8 cellular contexts compared by ENCODE assay signal in genomic region chr3:53709856-53710674, GRCh38.
A peak's percentile ranks its signal among the peaks of the same experiment; 100 is the strongest.
DNase-seq lines count a peak whose midpoint lies in the region; ATAC-seq and TF ChIP-seq lines count a peak whose summit lies in the region.

No MANE protein-coding gene starts in this region.

- no peak overlapping the region for H3K4me3 ChIP-seq in HEK293 (ENCODE audit: low read depth, low read length)

- POLR2A ChIA-PET in HEK293 (lab: Yijun Ruan, JAX), result no interaction called here

- CTCF ChIA-PET in HEK293 (lab: Yijun Ruan, JAX), result interaction anchor here (0.6 to 5.7 kb wide), 29 partner anchors 10 to 834 kb away, joined by 3 to 33 read pairs (median 4); no protein-coding TSS in a partner anchor

- TF ChIP-seq CTCF in HEK293 (tag by site-specific recombination; IDR thresholded peaks at IDR 0.05), result peak; percentile 69

- DNase-seq in ELF-1 (ENCODE audit: low read depth, low spot score) (peak; percentile 92), NCI-H2196 (lab: John Stamatoyannopoulos, UW; ENCODE audit: unreplicated experiment) (peak; percentile 68), cerebellar cortex (ENCODE audit: low spot score) (peak; percentile 76), kidney glomerular epithelial cell (lab: John Stamatoyannopoulos, UW) (peak; percentile 68)
- peak; percentile 63 to 66 for DNase-seq in stimulated activated CD4-positive, alpha-beta T cell treated with anti-CD3 and anti-CD28 coated beads, Interleukin-2, amount 100 ng/mL, for 24 hours

- no peaks in the 10 kb centered on the region for H3K4me1 ChIP-seq in HEK293 (ENCODE audit: control insufficient read depth, insufficient read depth, low read length)

- no peaks in the 10 kb centered on the region for H3K36me3 ChIP-seq in HEK293 (ENCODE audit: control insufficient read depth in 2 of 2, insufficient read depth in 1 of 2, low read length in 2 of 2)

- ATAC-seq in activated CD4-positive, CD25-positive, alpha-beta regulatory T cell treated with anti-CD3 and anti-CD28 coated beads, Interleukin-2, amount 50 U/mL, for 24 hours, result peak; percentile 67 to 79
- ATAC-seq in GM18870 (IDR thresholded peaks at IDR 0.05; ENCODE audit: unreplicated experiment), result no peak

- no peak overlapping the region for H3K27ac ChIP-seq in HEK293 (ENCODE audit: extremely low read depth, low read depth, low read length)

- no peaks in the 10 kb centered on the region for H3K9me3 ChIP-seq in HEK293 (ENCODE audit: control insufficient read depth, insufficient read depth, low read depth, low read length)

TF ChIP-seq in HEK293, 187 proteins besides CTCF, POLR2A, EP300 and RAD21:
- TF ChIP-seq GLIS1 (tag by site-specific recombination; IDR thresholded peaks at IDR 0.05), result peak; percentile 51
- no peak for TF ChIP-seq ZNF239 (tag by site-specific recombination; IDR thresholded peaks at IDR 0.05)
- TF ChIP-seq ZNF654 (tag by site-specific recombination; IDR thresholded peaks at IDR 0.05; ENCODE audit: low read depth), result peak; percentile 68
- TF ChIP-seq ZNF670 (tag by site-specific recombination; IDR thresholded peaks at IDR 0.05; ENCODE audit: low read depth), result no peak
- TF ChIP-seq HOXD13 (CRISPR knock-in tag; IDR thresholded peaks at IDR 0.05; ENCODE audit: borderline replicate concordance), result no peak
- peak; percentile 68; the same call in 1 of the 2 replicates for TF ChIP-seq ZSCAN30 (tag by site-specific recombination; IDR thresholded peaks at IDR 0.05)
- no peak for TF ChIP-seq ZSCAN16 (tag by site-specific recombination; IDR thresholded peaks at IDR 0.05)
- peak; percentile 41 for TF ChIP-seq ZNF335 (tag by site-specific recombination; conservative IDR thresholded peaks at IDR 0.05)
- 0 out of 2 replicates have a peak, but pooled peaks have one; percentile 28 for TF ChIP-seq HIC1 (tag by site-specific recombination; IDR thresholded peaks at IDR 0.05)
- TF ChIP-seq, protein P1, sequence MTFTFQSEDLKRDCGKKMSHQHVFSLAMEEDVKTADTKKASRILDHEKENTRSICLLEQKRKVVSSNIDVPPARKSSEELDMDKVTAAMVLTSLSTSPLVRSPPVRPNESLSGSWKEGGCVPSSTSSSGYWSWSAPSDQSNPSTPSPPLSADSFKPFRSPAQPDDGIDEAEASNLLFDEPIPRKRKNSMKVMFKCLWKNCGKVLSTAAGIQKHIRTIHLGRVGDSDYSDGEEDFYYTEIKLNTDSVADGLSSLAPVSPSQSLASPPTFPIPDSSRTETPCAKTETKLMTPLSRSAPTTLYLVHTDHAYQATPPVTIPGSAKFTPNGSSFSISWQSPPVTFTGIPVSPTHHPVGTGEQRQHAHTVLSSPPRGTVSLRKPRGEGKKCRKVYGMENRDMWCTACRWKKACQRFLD (tag by site-specific recombination; IDR thresholded peaks at IDR 0.05), result no peak
- peak; percentile 27; the same call in 1 of the 2 replicates for TF ChIP-seq PATZ1 (tag by site-specific recombination; IDR thresholded peaks at IDR 0.05)
- TF ChIP-seq ZNF354C (tag by site-specific recombination; IDR thresholded peaks at IDR 0.05; ENCODE audit: borderline replicate concordance, low read depth), result no peak
- TF ChIP-seq, protein P2, sequence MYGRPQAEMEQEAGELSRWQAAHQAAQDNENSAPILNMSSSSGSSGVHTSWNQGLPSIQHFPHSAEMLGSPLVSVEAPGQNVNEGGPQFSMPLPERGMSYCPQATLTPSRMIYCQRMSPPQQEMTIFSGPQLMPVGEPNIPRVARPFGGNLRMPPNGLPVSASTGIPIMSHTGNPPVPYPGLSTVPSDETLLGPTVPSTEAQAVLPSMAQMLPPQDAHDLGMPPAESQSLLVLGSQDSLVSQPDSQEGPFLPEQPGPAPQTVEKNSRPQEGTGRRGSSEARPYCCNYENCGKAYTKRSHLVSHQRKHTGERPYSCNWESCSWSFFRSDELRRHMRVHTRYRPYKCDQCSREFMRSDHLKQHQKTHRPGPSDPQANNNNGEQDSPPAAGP (tag by site-specific recombination; IDR thresholded peaks at IDR 0.05), result no peak
- TF ChIP-seq GLIS2 (tag by site-specific recombination; IDR thresholded peaks at IDR 0.05), result peak; percentile 19; the same call in 1 of the 2 replicates
- TF ChIP-seq ZBTB20 (tag by site-specific recombination; IDR thresholded peaks at IDR 0.05), result no peak
- TF ChIP-seq KLF10 (tag by site-specific recombination; IDR thresholded peaks at IDR 0.05), result no peak
- TF ChIP-seq ZNF623 (tag by site-specific recombination; IDR thresholded peaks at IDR 0.05), result no peak
- no peak for TF ChIP-seq ZBTB6 (tag by site-specific recombination; IDR thresholded peaks at IDR 0.05)
TF ChIP-seq in HEK293: peak in this region for 7.
